35 cellular contexts compared by ENCODE assay signal in the genomic region with DNA sequence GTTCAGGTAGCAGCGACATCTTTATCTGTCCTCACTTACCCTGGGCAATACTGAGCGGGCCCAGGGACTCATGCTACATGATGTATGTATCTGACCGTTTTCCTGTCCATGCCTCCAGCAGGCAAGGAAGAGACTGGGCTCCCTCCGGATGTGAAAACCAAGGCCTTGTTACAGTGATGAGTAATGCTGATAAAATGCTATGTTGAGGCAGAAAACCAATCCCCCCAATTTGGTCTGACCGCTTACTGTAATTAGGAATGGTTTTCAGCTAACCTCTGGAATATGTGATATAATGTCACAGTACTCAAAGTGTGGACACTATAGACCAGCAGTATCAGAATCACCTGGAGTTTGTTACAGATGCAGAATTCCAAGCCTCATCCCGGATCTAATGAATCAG.
"Had no signal": no experiment of that assay in that cellular context is flagged by ENCODE, and none has a peak within 500 bp of the region (broad histone marks: within the 10 kb centered on the region; RNA-seq: fewer than 3 reads in every experiment).

No MANE protein-coding gene starts in this region.

- H3K27ac Mint-ChIP-seq: activated CD4-positive, alpha-beta T cell treated with anti-CD3 and anti-CD28 coated beads, Interleukin-2, amount 10 ng/mL, durations not matched to agents 7 days and 5 days; activated CD8-positive, alpha-beta T cell treated with anti-CD3 and anti-CD28 coated beads for 36 hours; activated naive CD4-positive, alpha-beta T cell treated with anti-CD3 and anti-CD28 coated beads, Interleukin-2, amount 50 U/mL, for 72 hours; activated T-helper 2 cell treated with anti-CD3 and anti-CD28 coated beads, Interferon-gamma antibody, Interleukin-2, Interleukin-4, amounts not matched to agents 10 μg/mL and 5 μg/mL and 100 μg/mL, durations not matched to agents 14 hours and 24 hours and 36 hours; naive thymus-derived CD4-positive, alpha-beta T cell; stimulated activated naive CD8-positive, alpha-beta T cell treated with anti-CD3 and anti-CD28 coated beads, Interleukin-15, amount 100 ng/mL, for 72 hours; T-helper 17 cell had no signal

- H3K27ac ChIP-seq: left ventricle myocardium inferior, pancreas, prostate gland, skin epidermis, thyroid gland, upper lobe of right lung, WERI-Rb-1 had no signal

- H3K4me3 Mint-ChIP-seq: activated CD4-positive, alpha-beta T cell treated with anti-CD3 and anti-CD28 coated beads, Interleukin-2, amount 10 ng/mL, durations not matched to agents 7 days and 5 days; activated CD8-positive, alpha-beta T cell treated with anti-CD3 and anti-CD28 coated beads for 36 hours; naive thymus-derived CD4-positive, alpha-beta T cell; neural crest cell; stimulated activated naive CD8-positive, alpha-beta T cell treated with anti-CD3 and anti-CD28 coated beads, Interleukin-15, amount 100 ng/mL, for 72 hours; T-helper 17 cell had no signal

- H3K27me3 Mint-ChIP-seq: activated CD8-positive, alpha-beta T cell treated with anti-CD3 and anti-CD28 coated beads for 36 hours; stimulated activated naive CD8-positive, alpha-beta T cell treated with anti-CD3 and anti-CD28 coated beads, Interleukin-15, amount 100 ng/mL, for 72 hours; T-helper 17 cell had no signal

- H3K9me3 ChIP-seq: pancreas, prostate gland, thyroid gland, upper lobe of right lung had no signal

- H3K36me3 ChIP-seq: left ventricle myocardium inferior, pancreas, prostate gland, thyroid gland, upper lobe of right lung, WERI-Rb-1 had no signal

- H3K9me3 Mint-ChIP-seq: activated CD4-positive, alpha-beta T cell treated with anti-CD3 and anti-CD28 coated beads, Interleukin-2, amount 10 ng/mL, durations not matched to agents 7 days and 5 days; activated T-helper 2 cell treated with anti-CD3 and anti-CD28 coated beads, Interferon-gamma antibody, Interleukin-2, Interleukin-4, amounts not matched to agents 10 μg/mL and 5 μg/mL and 100 μg/mL, durations not matched to agents 14 hours and 24 hours and 36 hours had no signal

- H3K4me3 ChIP-seq: left ventricle myocardium inferior, lung, pancreas, prostate gland, skin epidermis, thyroid gland, upper lobe of right lung had no signal

- DNase-seq: activated CD4-positive, alpha-beta T cell treated with anti-CD3 and anti-CD28 coated beads, Interleukin-2, amount 10 ng/mL, durations not matched to agents 7 days and 5 days; activated CD4-positive, CD25-positive, alpha-beta regulatory T cell treated with anti-CD3 and anti-CD28 coated beads, Interleukin-2, amount 50 U/mL, for 72 hours; activated CD8-positive, alpha-beta T cell treated with anti-CD3 and anti-CD28 coated beads for 36 hours; activated naive CD4-positive, alpha-beta T cell; activated T-cell treated with anti-CD3 and anti-CD28 coated beads, Interleukin-2, amount 50 U/mL, for 48 hours; dermis blood vessel endothelial cell; effector CD8-positive, alpha-beta T cell; head of caudate nucleus; hypothalamus; left ventricle myocardium inferior; midbrain; naive thymus-derived CD4-positive, alpha-beta T cell; nucleus accumbens; pancreas; retina; stimulated activated CD4-positive, alpha-beta T cell treated with anti-CD3 and anti-CD28 coated beads, Interleukin-12 subunit alpha, Interleukin-12 subunit beta, amount 100 ng/mL, for 4 hours; stimulated activated CD4-positive, alpha-beta T cell treated with anti-CD3 and anti-CD28 coated beads, Interleukin-4, amount 100 ng/mL, for 1 hour; stimulated activated naive CD8-positive, alpha-beta T cell treated with anti-CD3 and anti-CD28 coated beads, Interleukin-15, amount 100 ng/mL, for 72 hours; substantia nigra; T-helper 17 cell; T1000; thyroid gland; upper lobe of right lung; WERI-Rb-1 had no signal

- FAIRE-seq: bronchial epithelial cell, colon, islet of Langerhans, pancreas had no signal

- H3K27me3 ChIP-seq: pancreas, thyroid gland, upper lobe of right lung had no signal

- ATAC-seq: activated CD8-positive, alpha-beta T cell treated with anti-CD3 and anti-CD28 coated beads for 36 hours; activated naive CD4-positive, alpha-beta T cell treated with anti-CD3 and anti-CD28 coated beads, Interleukin-2, amount 50 U/mL, for 72 hours; naive thymus-derived CD4-positive, alpha-beta T cell; pancreas; sciatic nerve; SK-N-SH treated with all-trans-retinoic acid at 6 μM for 48 hours; stimulated activated naive CD8-positive, alpha-beta T cell treated with anti-CD3 and anti-CD28 coated beads, Interleukin-15, amount 100 ng/mL, for 72 hours; T-helper 17 cell; upper lobe of right lung had no signal

- H3K4me1 Mint-ChIP-seq: activated CD4-positive, alpha-beta T cell treated with anti-CD3 and anti-CD28 coated beads, Interleukin-2, amount 10 ng/mL, durations not matched to agents 7 days and 5 days; naive thymus-derived CD4-positive, alpha-beta T cell; neural crest cell; stimulated activated naive CD8-positive, alpha-beta T cell treated with anti-CD3 and anti-CD28 coated beads, Interleukin-15, amount 100 ng/mL, for 72 hours; T-helper 17 cell had no signal

- H3K4me1 ChIP-seq: left ventricle myocardium inferior, pancreas, prostate gland, thyroid gland, upper lobe of right lung had no signal

- H3K36me3 Mint-ChIP-seq: activated naive CD4-positive, alpha-beta T cell treated with anti-CD3 and anti-CD28 coated beads, Interleukin-2, amount 50 U/mL, for 72 hours; naive thymus-derived CD4-positive, alpha-beta T cell had no signal
